17 cellular contexts compared by ENCODE assay signal in the genomic region with DNA sequence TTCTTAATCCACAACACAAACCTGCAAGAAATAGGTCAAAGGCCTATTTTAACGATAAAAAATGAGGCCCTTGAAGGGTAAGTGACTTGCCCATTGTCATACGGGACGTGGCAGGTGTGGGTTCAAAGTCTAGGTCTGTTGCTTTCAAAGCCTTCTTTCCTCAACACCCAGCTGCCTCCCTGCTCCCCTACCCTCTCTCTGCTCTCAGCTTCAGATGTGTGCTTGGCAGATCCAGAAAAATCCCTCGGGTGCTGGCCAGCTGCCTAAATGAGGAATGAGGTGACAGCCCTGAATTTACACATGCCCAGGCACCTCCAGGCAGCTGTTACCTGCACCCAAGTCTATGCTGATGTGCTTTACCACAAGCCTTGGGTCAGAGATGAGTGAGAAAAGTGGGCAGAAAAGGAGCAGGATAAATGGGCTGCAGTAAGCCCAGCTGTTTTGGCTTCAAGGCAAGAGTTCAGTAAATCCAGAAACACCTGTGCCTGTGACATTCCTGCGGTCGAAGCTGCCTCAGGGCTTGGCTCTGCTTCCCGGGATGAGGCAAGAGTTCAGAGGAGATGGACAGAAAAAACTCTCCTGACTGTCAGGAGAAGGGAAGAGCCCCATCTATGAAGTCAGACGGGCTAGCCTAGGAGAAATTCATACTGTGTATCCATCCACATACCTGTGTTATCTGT. TPM values are rescaled to one million over a fixed set of nuclear protein-coding genes. Genes with fewer than 3 reads are reported as not detected.
DNase-seq lines count a peak whose midpoint lies in the region; ATAC-seq and TF ChIP-seq lines count a peak whose summit lies in the region.
"Had no signal": no experiment of that assay in that cellular context is flagged by ENCODE, and none has a peak within 500 bp of the region (broad histone marks: within the 10 kb centered on the region; RNA-seq: fewer than 3 reads in every experiment).

No MANE protein-coding gene starts in this region.

- H2BK5ac ChIP-seq in mesendoderm (ENCODE audit: low read length): no peak overlapping the region

- H3K4me1 Mint-ChIP-seq in Calu3 (ENCODE audit: low read depth, unreplicated experiment) (peaks cover 16% of the 10 kb centered on the region), progenitor cell of endocrine pancreas (ENCODE audit: low read depth) (peaks cover 2% of the 10 kb centered on the region)
- H3K4me1 Mint-ChIP-seq: stimulated activated effector memory CD8-positive, alpha-beta T cell treated with anti-CD3 and anti-CD28 coated beads, Interleukin-12 subunit alpha, Interleukin-12 subunit beta, amount 100 ng/mL, for 72 hours had no signal

- H3K4me3 ChIP-seq in MG63 (no peak overlapping the region), breast epithelium (no peak overlapping the region), mesendoderm (ENCODE audit: low read length) (no peak overlapping the region), heart left ventricle (no peak overlapping the region)
- H3K4me3 ChIP-seq: SJSA1 had no signal

- WGBS in mesendoderm (ENCODE audit: extremely low coverage, insufficient coverage, low lambda C conversion rate): no CpG with 5 or more reads among the region's 8 CpGs
- WGBS in heart left ventricle, 4 donors: 60 to 75% (median 69%) methylated on average over 8 of the region's 8 CpGs

- no peak for ATAC-seq in GM19463 (IDR thresholded peaks at IDR 0.05; ENCODE audit: unreplicated experiment)
- ATAC-seq in heart left ventricle: no peak
- ATAC-seq: activated T-cell treated with anti-CD3 and anti-CD28 coated beads, Interleukin-2, amount 50 U/mL, for 72 hours; stimulated activated effector memory CD8-positive, alpha-beta T cell treated with anti-CD3 and anti-CD28 coated beads, Interleukin-12 subunit alpha, Interleukin-12 subunit beta, amount 100 ng/mL, for 72 hours had no signal

- no peaks in the 10 kb centered on the region for H3K79me1 ChIP-seq in mesendoderm (ENCODE audit: low read length)

- no peak overlapping the region for H3K23ac ChIP-seq in mesendoderm (ENCODE audit: low read length)

- H3K4me1 ChIP-seq in breast epithelium (no peaks in the 10 kb centered on the region), mesendoderm (ENCODE audit: control insufficient read depth, low read depth, low read length) (peaks cover 4% of the 10 kb centered on the region), heart left ventricle (no peaks in the 10 kb centered on the region)
- H3K4me1 ChIP-seq: BE2C, SJSA1 had no signal

- no peak overlapping the region for H3K4ac ChIP-seq in mesendoderm (ENCODE audit: low read depth, low read length)

- TF ChIP-seq CTCF in Calu3 (IDR thresholded peaks at IDR 0.05; ENCODE audit: unreplicated experiment): no peak
- no peak for TF ChIP-seq CTCF in breast epithelium (IDR thresholded peaks at IDR 0.05)
- TF ChIP-seq CTCF in progenitor cell of endocrine pancreas (IDR thresholded peaks at IDR 0.05; ENCODE audit: unreplicated experiment): no peak
- no peak for TF ChIP-seq CTCF in heart left ventricle (IDR thresholded peaks at IDR 0.05)

- H2AK5ac ChIP-seq in mesendoderm (ENCODE audit: low read length): no peak overlapping the region

- no peak overlapping the region for H3K56ac ChIP-seq in mesendoderm (ENCODE audit: low read length)

- H3K36me3 ChIP-seq in MG63 (no peaks in the 10 kb centered on the region), breast epithelium (no peaks in the 10 kb centered on the region), mesendoderm (ENCODE audit: control insufficient read depth, insufficient read depth, low read length) (no peaks in the 10 kb centered on the region), heart left ventricle (no peaks in the 10 kb centered on the region)
- H3K36me3 ChIP-seq: BE2C, SJSA1 had no signal

- H3K27me3 ChIP-seq in MG63: peaks cover 7% of the 10 kb centered on the region; the same call in 1 of the 2 replicates
- H3K27me3 ChIP-seq in breast epithelium: no peaks in the 10 kb centered on the region
- no peaks in the 10 kb centered on the region for H3K27me3 ChIP-seq in mesendoderm (ENCODE audit: insufficient read depth, low read length, poor library complexity)
- H3K27me3 ChIP-seq in heart left ventricle: peaks cover 0 to 8% (median 0%) of the 10 kb centered on the region in 9 donors
- H3K27me3 ChIP-seq: BE2C, SJSA1 had no signal

- TF ChIP-seq POLR2A in breast epithelium (IDR thresholded peaks at IDR 0.05): no peak
- TF ChIP-seq POLR2A in heart left ventricle (IDR thresholded peaks at IDR 0.05): no peak

- H3K9ac ChIP-seq in mesendoderm (ENCODE audit: low read length): no peak overlapping the region

- no peak overlapping the region for H4K5ac ChIP-seq in mesendoderm (ENCODE audit: low read length)

- H3K27ac Mint-ChIP-seq in Calu3 (ENCODE audit: unreplicated experiment) (no peak overlapping the region), progenitor cell of endocrine pancreas (no peak overlapping the region)
- H3K27ac Mint-ChIP-seq: activated T-cell treated with anti-CD3 and anti-CD28 coated beads, Interleukin-2, amount 50 U/mL, for 72 hours; stimulated activated effector memory CD8-positive, alpha-beta T cell treated with anti-CD3 and anti-CD28 coated beads, Interleukin-12 subunit alpha, Interleukin-12 subunit beta, amount 100 ng/mL, for 72 hours had no signal

- DNase-seq in Calu3 (peak; percentile 44), MG63 (peak; percentile 8), breast epithelium (ENCODE audit: low spot score in 2 of 2) (peak; percentile 92 to 96), mesendoderm (peak; percentile 13), progenitor cell of endocrine pancreas (ENCODE audit: low spot score, unreplicated experiment) (no peak), heart left ventricle (no peak)
- DNase-seq in stimulated activated CD4-positive, alpha-beta T cell treated with anti-CD3 and anti-CD28 coated beads, Interleukin-4, amount 100 ng/mL, for 4 hours: no peak
- DNase-seq: activated CD4-positive, CD25-positive, alpha-beta regulatory T cell; activated T-cell treated with anti-CD3 and anti-CD28 coated beads, Interleukin-2, amount 50 U/mL, for 72 hours; BE2C; effector CD8-positive, alpha-beta T cell; hippocampal formation; NCI-H510A; stimulated activated CD4-positive, alpha-beta T cell treated with anti-CD3 and anti-CD28 coated beads, Interleukin-2, amount 100 ng/mL, for 24 hours had no signal

- intact Hi-C loops in Calu3 (cut with micrococcal nuclease; ENCODE audit: unreplicated experiment): no loop called here
- intact Hi-C loops in breast epithelium (cut with DNase I; ENCODE audit: low total_unique reads): no loop called here
- intact Hi-C loops in heart left ventricle (cut with DNase I): no loop called here

- H3K4me3 Mint-ChIP-seq in Calu3 (ENCODE audit: low read depth, unreplicated experiment) (no peak overlapping the region), progenitor cell of endocrine pancreas (ENCODE audit: low read depth) (no peak overlapping the region)
- H3K4me3 Mint-ChIP-seq: activated T-cell treated with anti-CD3 and anti-CD28 coated beads, Interleukin-2, amount 50 U/mL, for 72 hours; stimulated activated effector memory CD8-positive, alpha-beta T cell treated with anti-CD3 and anti-CD28 coated beads, Interleukin-12 subunit alpha, Interleukin-12 subunit beta, amount 100 ng/mL, for 72 hours had no signal

- H3K79me2 ChIP-seq in mesendoderm (ENCODE audit: control insufficient read depth, insufficient read depth, low read length): no peaks in the 10 kb centered on the region

- H3K18ac ChIP-seq in mesendoderm (ENCODE audit: low read length): no peak overlapping the region

- H3K27me3 Mint-ChIP-seq in Calu3 (ENCODE audit: unreplicated experiment) (no peaks in the 10 kb centered on the region), progenitor cell of endocrine pancreas (peaks cover 3% of the 10 kb centered on the region)

- no peak overlapping the region for H2BK120ac ChIP-seq in mesendoderm (ENCODE audit: low read depth, low read length)

- peak overlapping the region; percentile 36 to 63 for H3K27ac ChIP-seq in breast epithelium
- no peak overlapping the region for H3K27ac ChIP-seq in mesendoderm (ENCODE audit: low read depth, low read length)
- H3K27ac ChIP-seq in heart left ventricle: no peak overlapping the region
- H3K27ac ChIP-seq: SJSA1 had no signal

- no peak overlapping the region for H3K4me2 ChIP-seq in mesendoderm (ENCODE audit: low read length)

- no TSS peak for BruUV-seq in Calu3 (replicated peaks; lab: Mats Ljungman, UMichigan)

- no peaks in the 10 kb centered on the region; the same call in 1 of the 2 replicates for H3K9me3 ChIP-seq in MG63
- H3K9me3 ChIP-seq in breast epithelium: no peaks in the 10 kb centered on the region
- H3K9me3 ChIP-seq in heart left ventricle: peaks cover 0 to 5% (median 0%) of the 10 kb centered on the region in 12 donors
- H3K9me3 ChIP-seq: BE2C, SJSA1 had no signal

- no peak overlapping the region for H2BK15ac ChIP-seq in mesendoderm (replicated peaks; ENCODE audit: low read depth)

- CTCF ChIA-PET in Calu3 (lab: Charles Lee): no interaction called here

- H4K8ac ChIP-seq in mesendoderm (ENCODE audit: low read depth, low read length): no peak overlapping the region

- no peaks in the 10 kb centered on the region for H3K36me3 Mint-ChIP-seq in Calu3 (ENCODE audit: insufficient read depth, unreplicated experiment)
- H3K36me3 Mint-ChIP-seq in progenitor cell of endocrine pancreas (ENCODE audit: insufficient read depth): no peaks in the 10 kb centered on the region
- H3K36me3 Mint-ChIP-seq: stimulated activated effector memory CD8-positive, alpha-beta T cell treated with anti-CD3 and anti-CD28 coated beads, Interleukin-12 subunit alpha, Interleukin-12 subunit beta, amount 100 ng/mL, for 72 hours had no signal

- H3K9me3 Mint-ChIP-seq in Calu3 (ENCODE audit: low read depth, unreplicated experiment) (no peaks in the 10 kb centered on the region), progenitor cell of endocrine pancreas (ENCODE audit: low read depth) (no peaks in the 10 kb centered on the region)
- H3K9me3 Mint-ChIP-seq: activated T-cell treated with anti-CD3 and anti-CD28 coated beads, Interleukin-2, amount 50 U/mL, for 72 hours; stimulated activated effector memory CD8-positive, alpha-beta T cell treated with anti-CD3 and anti-CD28 coated beads, Interleukin-12 subunit alpha, Interleukin-12 subunit beta, amount 100 ng/mL, for 72 hours had no signal

RNA-seq across cellular contexts. Expression of gene LDLRAD3, which starts 49.9 kb away (rescaled TPM):
- 10.9 and 16.2 TPM in 2 replicates for total RNA-seq in Calu3 (2022)
- 1.6 and 1.8 TPM in 2 replicates for total RNA-seq in MG63 (2014; rRNA removed; shearing (Covaris generic); ENCODE audit: low replicate concordance)
- 10 to 100 TPM; 20.3 to 45.4 (median 40.6) TPM for total RNA-seq in breast epithelium
- polyA plus RNA-seq in mesendoderm (2013, experiment 1 of 2): 19.9 TPM
- 20.7 TPM for polyA plus RNA-seq in mesendoderm (2013, experiment 2 of 2)
- 19.6 and 22.8 TPM in 2 replicates for total RNA-seq in progenitor cell of endocrine pancreas
- 1 to 10 TPM; 1.5 to 7.7 (median 2.6) TPM for total RNA-seq in heart left ventricle
- 1 to 10 TPM; 1.1 to 4.1 TPM for polyA plus RNA-seq in heart left ventricle
- total RNA-seq: activated T-cell treated with anti-CD3 and anti-CD28 coated beads, Interleukin-2, amount 50 U/mL, for 72 hours had no signal

Comparison
In these comparisons a context has a peak if more than half of its experiments do, and no peak if none do; other contexts are left out.
1. DNase-seq: peak in Calu3 (single experiment), MG63 (single experiment), breast epithelium (2 of 2) and mesendoderm (single experiment); none in stimulated activated CD4-positive, alpha-beta T cell treated with anti-CD3 and anti-CD28 coated beads, Interleukin-4, amount 100 ng/mL, for 4 hours (0 of 2), progenitor cell of endocrine pancreas (single experiment) and heart left ventricle (0 of 5).
2. H3K27ac ChIP-seq: peak in breast epithelium (2 of 2); none in mesendoderm (single experiment) and heart left ventricle (0 of 12).